In genomic region chr4:12146349-12146748, GRCh38 we compare ENCODE assay signal across 24 cellular contexts.
"Had no signal": no experiment of that assay in that cellular context is flagged by ENCODE, and none has a peak within 500 bp of the region (broad histone marks: within the 10 kb centered on the region; RNA-seq: fewer than 3 reads in every experiment).

No MANE protein-coding gene starts in this region.

- FAIRE-seq: bronchial epithelial cell, RCC 7860 had no signal

- H3K4me3 Mint-ChIP-seq: activated CD8-positive, alpha-beta T cell treated with anti-CD3 and anti-CD28 coated beads, Interleukin-2, amount 10 ng/mL, durations not matched to agents 7 days and 5 days; T-helper 1 cell treated with Interleukin-12 subunit alpha and Interleukin-12 subunit beta and Interleukin-4 antibody, amounts not matched to agents 30 μg/mL and 1 μg/mL, for 36 hours had no signal

- H3K27ac ChIP-seq: body of pancreas, SJSA1 had no signal

- DNase-seq: activated CD4-positive, alpha-beta T cell treated with anti-CD3 and anti-CD28 coated beads for 48 hours; activated CD4-positive, alpha-beta T cell treated with anti-CD3 and anti-CD28 coated beads, Interleukin-2, amount 50 U/mL, for 4 hours; activated CD4-positive, CD25-positive, alpha-beta regulatory T cell treated with anti-CD3 and anti-CD28 coated beads, Interleukin-2, amount 50 U/mL, for 72 hours; activated CD8-positive, alpha-beta memory T cell treated with anti-CD3 and anti-CD28 coated beads, Interleukin-2, amount 50 U/mL, for 48 hours; activated CD8-positive, alpha-beta T cell treated with anti-CD3 and anti-CD28 coated beads, Interleukin-2, amount 10 ng/mL, durations not matched to agents 7 days and 5 days; activated naive CD4-positive, alpha-beta T cell treated with anti-CD3 and anti-CD28 coated beads, Interleukin-2, amount 50 U/mL, for 16 hours; activated T-cell treated with anti-CD3 and anti-CD28 coated beads, Interleukin-2, amount 50 U/mL, for 1 hour; aorta; body of pancreas; Kasumi-1; KBM-7; NCI-H1048; NCI-H146; NCI-H1930; NCI-H510A treated with DMSO at 0.1 percent for 48 hours; NCI-H69; NK-92 treated with Interleukin-12 subunit alpha and Interleukin-12 subunit beta, amount 100 ng/mL, for 24 hours; PC-3; SHP77 had no signal

- H3K27ac Mint-ChIP-seq: activated CD8-positive, alpha-beta T cell treated with anti-CD3 and anti-CD28 coated beads, Interleukin-2, amount 10 ng/mL, durations not matched to agents 7 days and 5 days; T-helper 1 cell treated with Interleukin-12 subunit alpha and Interleukin-12 subunit beta and Interleukin-4 antibody, amounts not matched to agents 30 μg/mL and 1 μg/mL, for 36 hours had no signal

- ATAC-seq: activated CD8-positive, alpha-beta T cell treated with anti-CD3 and anti-CD28 coated beads, Interleukin-2, amount 10 ng/mL, durations not matched to agents 7 days and 5 days; body of pancreas; PC-3; SK-N-SH treated with all-trans-retinoic acid at 6 μM for 48 hours had no signal
